11 cellular contexts compared by ENCODE assay signal in genomic region chr3:47428585-47429145, GRCh38.
"Had no signal": no experiment of that assay in that cellular context is flagged by ENCODE, and none has a peak within 500 bp of the region (broad histone marks: within the 10 kb centered on the region; RNA-seq: fewer than 3 reads in every experiment).

No MANE protein-coding gene starts in this region.

- H3K4me1 Mint-ChIP-seq: activated naive CD8-positive, alpha-beta T cell treated with anti-CD3 and anti-CD28 coated beads for 36 hours had no signal

- H3K9me3 Mint-ChIP-seq: activated naive CD8-positive, alpha-beta T cell treated with anti-CD3 and anti-CD28 coated beads for 36 hours; neural progenitor cell had no signal

- H3K27ac Mint-ChIP-seq: activated naive CD8-positive, alpha-beta T cell treated with anti-CD3 and anti-CD28 coated beads for 36 hours; neural progenitor cell had no signal

- H3K4me3 ChIP-seq: ascending aorta, dorsolateral prefrontal cortex, gastrocnemius medialis, neural progenitor cell, pancreas, SJCRH30, transverse colon had no signal

- DNase-seq: activated naive CD8-positive, alpha-beta T cell treated with anti-CD3 and anti-CD28 coated beads for 36 hours; dorsolateral prefrontal cortex; gastrocnemius medialis; kidney; SJCRH30; stimulated activated CD4-positive, alpha-beta T cell treated with anti-CD3 and anti-CD28 coated beads, Interleukin-4, amount 100 ng/mL, for 24 hours; SW 1271; transverse colon had no signal

- H3K9me3 ChIP-seq: ascending aorta, gastrocnemius medialis, pancreas, SJCRH30, transverse colon had no signal

- H3K27me3 Mint-ChIP-seq: activated naive CD8-positive, alpha-beta T cell treated with anti-CD3 and anti-CD28 coated beads for 36 hours had no signal

- ATAC-seq: gastrocnemius medialis, pancreas had no signal

- H3K4me3 Mint-ChIP-seq: activated naive CD8-positive, alpha-beta T cell treated with anti-CD3 and anti-CD28 coated beads for 36 hours; neural progenitor cell had no signal
